In the genomic region with DNA sequence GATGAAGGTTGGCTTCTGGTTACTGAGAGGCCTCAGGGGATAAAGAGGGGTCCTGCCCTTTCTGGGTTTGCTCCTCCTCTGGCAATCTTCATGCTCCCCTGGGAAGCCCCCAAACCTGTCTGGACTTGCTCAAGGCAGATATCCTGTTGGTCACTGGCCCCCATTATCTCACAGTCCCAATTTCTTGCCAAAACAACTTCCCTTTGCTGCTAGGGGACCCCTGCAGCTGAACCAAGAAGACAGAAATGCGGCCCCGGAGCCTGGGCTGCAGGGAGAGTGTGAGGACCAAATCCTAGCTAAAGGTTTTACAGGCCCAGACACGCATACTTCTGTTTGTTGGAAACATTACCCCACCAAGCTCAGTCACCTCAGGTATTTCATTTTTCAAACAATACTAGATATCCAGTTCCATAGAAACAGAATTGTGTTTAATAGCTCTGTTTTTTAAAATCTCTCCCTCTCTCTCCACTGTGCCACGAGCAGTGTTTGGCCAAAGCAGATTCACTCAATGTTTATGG, we compare ENCODE assay signal across 13 cellular contexts.
DNase-seq lines count a peak whose midpoint lies in the region; ATAC-seq and TF ChIP-seq lines count a peak whose summit lies in the region.
"Had no signal": no experiment of that assay in that cellular context is flagged by ENCODE, and none has a peak within 500 bp of the region (broad histone marks: within the 10 kb centered on the region; RNA-seq: fewer than 3 reads in every experiment).

No MANE protein-coding gene starts in this region.

- peak overlapping the region in 6 of 10 donors; percentile 53 to 69 (median 65) for H3K27ac ChIP-seq in heart right ventricle
- no peak overlapping the region for H3K27ac ChIP-seq in right atrium auricular region
- H3K27ac ChIP-seq in RWPE1 = peak overlapping the region; percentile 93
- H3K27ac ChIP-seq in esophagus (ENCODE audit: low read depth in 2 of 2, low read length in 1 of 2) = peak overlapping the region; percentile 20 to 54
- H3K27ac ChIP-seq in thymus (ENCODE audit: low read depth) = peak overlapping the region; percentile 68
- H3K27ac ChIP-seq: psoas muscle had no signal

- no peak for ATAC-seq in heart right ventricle
- no peak for ATAC-seq in HG02840 (IDR thresholded peaks at IDR 0.05; ENCODE audit: low FRiP score, unreplicated experiment)
- ATAC-seq in GM18519 (IDR thresholded peaks at IDR 0.05; ENCODE audit: low FRiP score, unreplicated experiment) = no peak

- CTCF ChIA-PET in RWPE1 (lab: Yijun Ruan, JAX) = interaction anchor here (0.7 to 0.8 kb wide), 2 partner anchors 9 to 311 kb away, joined by 3 to 4 read pairs; no protein-coding TSS in a partner anchor

- intact Hi-C loops in heart right ventricle (cut with DNase I) = no loop called here

- peaks cover 23 to 59% (median 49%) of the 10 kb centered on the region in 9 donors for H3K4me1 ChIP-seq in heart right ventricle
- peaks cover 0 to 36% of the 10 kb centered on the region in 2 donors for H3K4me1 ChIP-seq in right atrium auricular region
- peaks cover 18 to 28% of the 10 kb centered on the region in 2 donors for H3K4me1 ChIP-seq in esophagus (ENCODE audit: control insufficient read depth in 2 of 2, insufficient read depth in 2 of 2, low read length in 1 of 2)
- H3K4me1 ChIP-seq in thymus (ENCODE audit: control insufficient read depth, insufficient read depth, low read length) = peaks cover 35% of the 10 kb centered on the region

- WGBS in heart right ventricle, 2 donors = 69 to 77% methylated on average over 4 of the region's 4 CpGs
- 45 to 72% methylated on average over 4 of the region's 4 CpGs for WGBS in esophagus, 2 donors
- WGBS in thymus = 97% methylated on average over 4 of the region's 4 CpGs

- H3K9me3 ChIP-seq in heart right ventricle (peaks cover 0 to 12% (median 0%) of the 10 kb centered on the region in 11 donors), right atrium auricular region (no peaks in the 10 kb centered on the region), esophagus (ENCODE audit: control insufficient read depth in 2 of 2, insufficient read depth in 1 of 2, low read depth in 1 of 2, low read length in 1 of 2) (no peaks in the 10 kb centered on the region), thymus (ENCODE audit: control insufficient read depth) (no peaks in the 10 kb centered on the region)
- H3K9me3 ChIP-seq: psoas muscle, upper lobe of right lung had no signal

- DNase-seq in heart right ventricle = no peak
- DNase-seq in right atrium auricular region (ENCODE audit: low spot score) = no peak
- peak; percentile 80 for DNase-seq in RWPE1 (ENCODE audit: low spot score)
- DNase-seq in DMS79 treated with DMSO at 0.1 percent for 48 hours (lab: John Stamatoyannopoulos, UW) = no peak
- DNase-seq: DND-41; effector CD4-positive, alpha-beta T cell; foreskin melanocyte; psoas muscle; upper lobe of right lung had no signal

- TF ChIP-seq CTCF in heart right ventricle (IDR thresholded peaks at IDR 0.05) = no peak
- no peak for TF ChIP-seq CTCF in right atrium auricular region (IDR thresholded peaks at IDR 0.05)
- no peak for TF ChIP-seq CTCF in RWPE1 (conservative IDR thresholded peaks at IDR 0.05; ENCODE audit: low read depth)

- no peaks in the 10 kb centered on the region for H3K27me3 ChIP-seq in heart right ventricle
- H3K27me3 ChIP-seq in right atrium auricular region = no peaks in the 10 kb centered on the region
- H3K27me3 ChIP-seq in esophagus (ENCODE audit: control insufficient read depth in 1 of 2, insufficient read depth in 2 of 2, low read length in 2 of 2) = no peaks in the 10 kb centered on the region
- H3K27me3 ChIP-seq in thymus (ENCODE audit: control insufficient read depth, insufficient read depth) = no peaks in the 10 kb centered on the region
- H3K27me3 ChIP-seq: upper lobe of right lung had no signal

- POLR2A ChIA-PET in RWPE1 (lab: Yijun Ruan, JAX; ENCODE audit: low non-redundant PET) = no interaction called here

- H3K4me3 ChIP-seq in heart right ventricle (no peak overlapping the region), right atrium auricular region (no peak overlapping the region), esophagus (ENCODE audit: low read depth in 1 of 2, low read length in 2 of 2) (no peak overlapping the region), thymus (ENCODE audit: low read length) (no peak overlapping the region)
- H3K4me3 ChIP-seq: psoas muscle had no signal

- H3K36me3 ChIP-seq in heart right ventricle (peaks cover 0 to 3% (median 0%) of the 10 kb centered on the region in 9 donors), right atrium auricular region (no peaks in the 10 kb centered on the region), esophagus (ENCODE audit: control insufficient read depth in 2 of 2, insufficient read depth in 2 of 2, low read length in 1 of 2) (peaks cover 0 to 4% of the 10 kb centered on the region in 2 donors), thymus (ENCODE audit: control insufficient read depth, insufficient read depth) (peaks cover 4% of the 10 kb centered on the region)
- H3K36me3 ChIP-seq: upper lobe of right lung had no signal

Comparison
In these comparisons a context has a peak if more than half of its experiments do, and no peak if none do; other contexts are left out.
1. H3K27ac ChIP-seq: peak in heart right ventricle (6 of 10), RWPE1 (single experiment), esophagus (2 of 2) and thymus (single experiment); none in right atrium auricular region (0 of 2).